1 cellular context compared by ENCODE assay signal in genomic region chr4:119212251-119212963, GRCh38.
TF ChIP-seq lines count a peak whose summit lies in the region.

Gene USP53, plus strand, starts transcription at chr4:119212713. Its CDS starts 27,047 bp downstream, at chr4:119239760.

TF ChIP-seq in GM12878, 131 proteins besides CTCF, POLR2A, EP300 and RAD21 (continued from another document):
- TF ChIP-seq E2F8 (IDR thresholded peaks at IDR 0.05; ENCODE audit: low read depth, partially characterized antibody): no peak
- peak; percentile 88 for TF ChIP-seq EED (IDR thresholded peaks at IDR 0.05; ENCODE audit: low read depth)
- peak; percentile 7 for TF ChIP-seq PBX3 (IDR thresholded peaks at IDR 0.05; ENCODE audit: insufficient replicate concordance, low read depth, low read length)
- TF ChIP-seq SP1 (IDR thresholded peaks at IDR 0.05; ENCODE audit: low read depth, low read length): peak; percentile 28
- TF ChIP-seq CUX1 (IDR thresholded peaks at IDR 0.05; ENCODE audit: insufficient replicate concordance, low read depth, low read length): no peak
- no peak for TF ChIP-seq BCL11A (IDR thresholded peaks at IDR 0.05; ENCODE audit: low read depth, low read length)
- TF ChIP-seq IKZF1 (conservative IDR thresholded peaks at IDR 0.05): 0 out of 2 replicates have a peak, but pooled peaks have one; percentile 46
- no peak for TF ChIP-seq ZBTB40 (IDR thresholded peaks at IDR 0.05; ENCODE audit: borderline replicate concordance)
- TF ChIP-seq RB1 (IDR thresholded peaks at IDR 0.05; ENCODE audit: borderline replicate concordance): peak; percentile 30; the same call in 1 of the 2 replicates
- TF ChIP-seq USF2 (IDR thresholded peaks at IDR 0.05; ENCODE audit: borderline replicate concordance, low read depth, low read length): no peak
- peak; percentile 69; the same call in 1 of the 2 replicates for TF ChIP-seq TAF1 (IDR thresholded peaks at IDR 0.05; ENCODE audit: borderline replicate concordance, low read depth, low read length)
- TF ChIP-seq SRF (IDR thresholded peaks at IDR 0.05; ENCODE audit: low read depth in 2 of 2, low read length in 2 of 2): no peak
- peak; percentile 62 to 73 for TF ChIP-seq IKZF2 (IDR thresholded peaks at IDR 0.05)
- TF ChIP-seq RUNX3 (IDR thresholded peaks at IDR 0.05; ENCODE audit: low read length): peak; percentile 33; the same call in 1 of the 2 replicates
- peak; percentile 34; the same call in 1 of the 2 replicates for TF ChIP-seq CBFB (IDR thresholded peaks at IDR 0.05; ENCODE audit: low read depth)
- TF ChIP-seq ZNF274 (IDR thresholded peaks at IDR 0.05; ENCODE audit: insufficient read depth, insufficient read length): no peak
- peak; percentile 82 for TF ChIP-seq MEF2B (IDR thresholded peaks at IDR 0.05; ENCODE audit: partially characterized antibody, poor library complexity, severe bottlenecking)
- TF ChIP-seq CHD2 (IDR thresholded peaks at IDR 0.05; ENCODE audit: borderline replicate concordance, low read depth, low read length): peak; percentile 85; the same call in 1 of the 2 replicates
